In the genomic region with DNA sequence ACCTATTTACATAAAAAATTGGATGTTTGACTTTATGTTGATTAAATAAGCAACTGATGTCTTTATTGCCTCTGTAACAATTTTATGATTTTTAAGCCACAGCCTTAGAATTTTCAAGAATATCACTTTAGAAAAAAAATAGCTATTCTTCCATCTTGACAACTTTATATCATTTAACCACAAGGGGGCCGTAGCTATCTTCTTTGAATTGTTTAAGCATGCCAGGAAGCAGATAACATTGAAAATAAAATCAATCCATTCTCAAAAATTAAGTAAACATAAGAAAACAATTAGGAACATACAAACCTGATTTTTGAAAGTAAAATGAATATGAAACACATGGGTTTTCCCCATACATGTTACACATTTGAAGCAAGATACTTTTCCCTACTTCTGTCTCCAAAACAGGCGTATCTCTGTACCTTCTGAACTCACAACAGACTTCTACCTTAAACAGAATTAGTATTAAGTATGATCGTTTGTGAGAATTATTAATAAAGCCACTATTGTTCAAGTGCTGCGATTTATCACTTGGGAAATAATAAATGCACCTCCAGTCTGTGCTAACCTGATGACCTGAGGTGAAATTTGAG, we compare ENCODE assay signal across 8 cellular contexts.
DNase-seq lines count a peak whose midpoint lies in the region; ATAC-seq, FAIRE-seq and TF ChIP-seq lines count a peak whose summit lies in the region.

No MANE protein-coding gene starts in this region.

- H3K36me3 ChIP-seq in hepatocyte (replicated peaks; ENCODE audit: insufficient read depth, low read depth) (no peaks in the 10 kb centered on the region), vagina (no peaks in the 10 kb centered on the region)

- H3K4me3 ChIP-seq in hepatocyte (no peak overlapping the region), vagina (no peak overlapping the region)

- intact Hi-C loops in vagina (cut with DNase I): no loop called here

- no peak overlapping the region for H2AFZ ChIP-seq in hepatocyte

- no peak overlapping the region for H3K4me2 ChIP-seq in hepatocyte

- peak; percentile 91 for FAIRE-seq in TTC549 (lab: Jason Lieb, UNC)

- no peak for TF ChIP-seq POLR2A in vagina (IDR thresholded peaks at IDR 0.05)

- no peaks in the 10 kb centered on the region for H3K9me2 ChIP-seq in hepatocyte (replicated peaks; ENCODE audit: insufficient read depth)

- H3K4me1 ChIP-seq in hepatocyte (ENCODE audit: insufficient read depth) (no peaks in the 10 kb centered on the region), vagina (no peaks in the 10 kb centered on the region)

- WGBS in hepatocyte (ENCODE audit: low lambda C conversion rate, missing lambda C conversion rate): 40% methylated on average over 4 of the region's 4 CpGs

- no peak overlapping the region for H3K27ac ChIP-seq in hepatocyte
- H3K27ac ChIP-seq in vagina: no peak overlapping the region

- TF ChIP-seq CTCF in hepatocyte (IDR thresholded peaks at IDR 0.05; ENCODE audit: poor library complexity): peak; percentile 74
- TF ChIP-seq CTCF in vagina (IDR thresholded peaks at IDR 0.05): peak in 2 of 3 experiments; percentile 45 to 49

- H3K27me3 ChIP-seq in hepatocyte (no peaks in the 10 kb centered on the region), vagina (no peaks in the 10 kb centered on the region)

- DNase-seq in NCI-H2029 (lab: John Stamatoyannopoulos, UW) (peak; percentile 22), NCI-H2029 treated with DMSO at 0.1 percent for 48 hours (lab: John Stamatoyannopoulos, UW) (no peak), NCI-H146 (lab: John Stamatoyannopoulos, UW) (peak; percentile 67), hepatocyte (ENCODE audit: low spot score) (peak; percentile 57), vagina (ENCODE audit: extremely low spot score in 2 of 2) (no peak), GDM1 (lab: John Stamatoyannopoulos, UW) (no peak)

- ATAC-seq in HG03571 (IDR thresholded peaks at IDR 0.05; ENCODE audit: unreplicated experiment): no peak

- no peaks in the 10 kb centered on the region for H4K20me1 ChIP-seq in hepatocyte (ENCODE audit: insufficient read depth, poor library complexity, severe bottlenecking)

- no peaks in the 10 kb centered on the region for H3K79me2 ChIP-seq in hepatocyte

- H3K9me3 ChIP-seq in hepatocyte (ENCODE audit: low read depth) (no peaks in the 10 kb centered on the region), vagina (no peaks in the 10 kb centered on the region)

Comparison
In these comparisons a context has a peak if more than half of its experiments do, and no peak if none do; other contexts are left out.
1. DNase-seq: peak in NCI-H2029 (single experiment), NCI-H146 (single experiment) and hepatocyte (single experiment); none in NCI-H2029 treated with DMSO at 0.1 percent for 48 hours (single experiment), vagina (0 of 2) and GDM1 (single experiment).